8 cellular contexts compared by ENCODE assay signal in the genomic region with DNA sequence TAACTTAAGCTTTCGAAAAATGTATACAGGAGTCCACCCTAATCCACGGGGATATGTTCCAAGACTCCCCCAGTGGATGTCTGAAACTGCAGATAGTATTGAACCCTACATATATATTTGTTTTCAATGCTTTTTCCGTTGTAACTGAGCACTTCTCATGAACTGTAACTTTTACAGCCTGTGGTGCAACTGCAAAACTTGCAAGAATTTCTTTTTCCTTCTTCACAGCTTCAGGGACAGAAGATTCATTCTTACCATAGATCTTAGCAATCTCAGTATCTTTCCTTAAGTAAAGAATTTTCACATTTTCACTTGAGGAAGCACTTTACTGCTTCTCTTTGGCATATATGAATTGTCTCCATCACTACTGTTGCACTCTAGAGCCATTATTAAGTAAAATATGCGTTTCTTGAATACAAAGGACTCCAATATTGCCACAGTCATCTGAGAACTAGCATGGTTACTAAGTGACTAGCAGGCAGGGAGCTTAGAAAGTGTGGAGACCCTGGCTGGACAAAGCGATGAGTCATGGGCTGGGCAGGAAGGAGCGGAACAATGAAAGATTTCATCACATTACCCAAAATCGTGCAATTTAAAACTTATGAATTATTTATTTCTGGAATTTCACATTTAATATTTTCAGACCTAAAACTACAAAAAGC.
DNase-seq lines count a peak whose midpoint lies in the region; ATAC-seq and TF ChIP-seq lines count a peak whose summit lies in the region.

No MANE protein-coding gene starts in this region.

- no peaks in the 10 kb centered on the region for H3K27me3 Mint-ChIP-seq in activated naive CD8-positive, alpha-beta T cell treated with anti-CD3 and anti-CD28 coated beads, Interleukin-2, amount 50 U/mL, for 24 hours

- H3K27ac Mint-ChIP-seq in activated naive CD8-positive, alpha-beta T cell treated with anti-CD3 and anti-CD28 coated beads, Interleukin-2, amount 50 U/mL, for 24 hours: no peak overlapping the region

- in situ Hi-C loops in GM13977 (cut with MboI; ENCODE audit: low pct_unique_long_range_greater_than_20kb, low sequenced_read_pairs, unreplicated experiment): no loop called here

- DNase-seq in DMS 273 (lab: John Stamatoyannopoulos, UW; ENCODE audit: unreplicated experiment) (peak; percentile 47), DMS 273 treated with DMSO at 0.1 percent for 48 hours (lab: John Stamatoyannopoulos, UW) (no peak), T1000 (lab: John Stamatoyannopoulos, UW) (peak; percentile 1), hepatic stellate cell (ENCODE audit: low spot score) (peak; percentile 2), stromal cell of bone marrow (ENCODE audit: low read depth) (peak; percentile 78), GM13977 (ENCODE audit: low spot score) (no peak)
- DNase-seq in activated T-cell treated with anti-CD3 and anti-CD28 coated beads, Interleukin-2, amount 50 U/mL, for 48 hours: no peak
- DNase-seq in activated naive CD8-positive, alpha-beta T cell treated with anti-CD3 and anti-CD28 coated beads, Interleukin-2, amount 50 U/mL, for 24 hours: no peak

- H3K9me3 Mint-ChIP-seq in activated naive CD8-positive, alpha-beta T cell treated with anti-CD3 and anti-CD28 coated beads, Interleukin-2, amount 50 U/mL, for 24 hours: no peaks in the 10 kb centered on the region

- no peak overlapping the region for H3K4me3 Mint-ChIP-seq in activated naive CD8-positive, alpha-beta T cell treated with anti-CD3 and anti-CD28 coated beads, Interleukin-2, amount 50 U/mL, for 24 hours

- peaks cover 32% of the 10 kb centered on the region for H3K4me1 Mint-ChIP-seq in activated naive CD8-positive, alpha-beta T cell treated with anti-CD3 and anti-CD28 coated beads, Interleukin-2, amount 50 U/mL, for 24 hours

- TF ChIP-seq CTCF in GM13977 (IDR thresholded peaks at IDR 0.05; ENCODE audit: extremely low read depth, insufficient read depth, missing control alignments): no peak

- no peak for ATAC-seq in activated naive CD8-positive, alpha-beta T cell treated with anti-CD3 and anti-CD28 coated beads, Interleukin-2, amount 50 U/mL, for 24 hours

- no peaks in the 10 kb centered on the region for H3K36me3 Mint-ChIP-seq in activated naive CD8-positive, alpha-beta T cell treated with anti-CD3 and anti-CD28 coated beads, Interleukin-2, amount 50 U/mL, for 24 hours (ENCODE audit: low read depth)

Comparison
In these comparisons a context has a peak if more than half of its experiments do, and no peak if none do; other contexts are left out.
1. DNase-seq: peak in DMS 273 (single experiment), T1000 (single experiment), hepatic stellate cell (single experiment) and stromal cell of bone marrow (single experiment); none in DMS 273 treated with DMSO at 0.1 percent for 48 hours (single experiment), activated T-cell treated with anti-CD3 and anti-CD28 coated beads, Interleukin-2, amount 50 U/mL, for 48 hours (0 of 2), GM13977 (single experiment) and activated naive CD8-positive, alpha-beta T cell treated with anti-CD3 and anti-CD28 coated beads, Interleukin-2, amount 50 U/mL, for 24 hours (single experiment).